1 cellular context compared by ENCODE assay signal in the genomic region with DNA sequence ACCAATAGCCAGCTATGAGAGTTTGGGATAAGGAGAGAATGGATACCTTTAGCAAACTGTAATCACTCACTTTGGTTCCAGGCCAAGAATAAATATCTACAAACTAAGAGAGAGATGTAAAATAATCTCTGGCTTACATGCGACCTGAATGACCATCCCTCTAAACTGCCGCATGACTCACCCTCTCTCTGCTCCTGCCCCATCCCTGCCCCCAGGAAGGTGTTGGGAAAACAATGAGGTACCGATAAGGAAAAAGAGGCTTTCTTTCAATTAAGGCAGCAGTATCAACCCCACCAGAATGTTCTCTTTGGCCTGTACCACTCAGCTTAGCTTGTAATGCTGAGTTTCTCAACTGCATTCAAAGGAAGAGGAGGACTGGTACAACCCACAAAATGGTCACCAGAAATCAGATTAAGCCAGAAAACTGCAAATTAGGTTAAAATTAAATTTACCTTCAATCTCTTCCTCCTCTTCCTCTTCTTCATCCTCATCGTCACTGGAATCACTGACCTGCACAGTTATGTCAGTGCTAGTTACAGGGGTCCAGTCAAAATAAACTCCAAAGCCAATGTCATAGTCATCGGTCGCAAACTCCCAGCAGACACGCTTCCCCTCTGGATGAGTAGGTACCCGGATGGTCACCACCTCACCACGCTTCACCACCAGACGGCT.
TF ChIP-seq lines count a peak whose summit lies in the region.

No MANE protein-coding gene starts in this region.

TF ChIP-seq in IMR-90, 13 proteins besides CTCF, POLR2A, EP300 and RAD21:
- TF ChIP-seq MXI1 (IDR thresholded peaks at IDR 0.05; ENCODE audit: borderline replicate concordance, low read depth, low read length) (no peak), RFX5 (IDR thresholded peaks at IDR 0.05; ENCODE audit: low read depth, low read length) (no peak), CHD1 (IDR thresholded peaks at IDR 0.05; ENCODE audit: low read depth, low read length) (no peak), MAFK (IDR thresholded peaks at IDR 0.05; ENCODE audit: low read depth, low read length) (no peak), RCOR1 (IDR thresholded peaks at IDR 0.05; ENCODE audit: insufficient replicate concordance, low read length) (no peak), CEBPB (IDR thresholded peaks at IDR 0.05; ENCODE audit: low read depth, low read length) (no peak), BHLHE40 (IDR thresholded peaks at IDR 0.05; ENCODE audit: low read depth, low read length) (no peak)
- TF ChIP-seq, protein P1, sequence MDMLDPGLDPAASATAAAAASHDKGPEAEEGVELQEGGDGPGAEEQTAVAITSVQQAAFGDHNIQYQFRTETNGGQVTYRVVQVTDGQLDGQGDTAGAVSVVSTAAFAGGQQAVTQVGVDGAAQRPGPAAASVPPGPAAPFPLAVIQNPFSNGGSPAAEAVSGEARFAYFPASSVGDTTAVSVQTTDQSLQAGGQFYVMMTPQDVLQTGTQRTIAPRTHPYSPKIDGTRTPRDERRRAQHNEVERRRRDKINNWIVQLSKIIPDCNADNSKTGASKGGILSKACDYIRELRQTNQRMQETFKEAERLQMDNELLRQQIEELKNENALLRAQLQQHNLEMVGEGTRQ (IDR thresholded peaks at IDR 0.05; ENCODE audit: low read depth, low read length), result no peak
- TF ChIP-seq, protein P2, sequence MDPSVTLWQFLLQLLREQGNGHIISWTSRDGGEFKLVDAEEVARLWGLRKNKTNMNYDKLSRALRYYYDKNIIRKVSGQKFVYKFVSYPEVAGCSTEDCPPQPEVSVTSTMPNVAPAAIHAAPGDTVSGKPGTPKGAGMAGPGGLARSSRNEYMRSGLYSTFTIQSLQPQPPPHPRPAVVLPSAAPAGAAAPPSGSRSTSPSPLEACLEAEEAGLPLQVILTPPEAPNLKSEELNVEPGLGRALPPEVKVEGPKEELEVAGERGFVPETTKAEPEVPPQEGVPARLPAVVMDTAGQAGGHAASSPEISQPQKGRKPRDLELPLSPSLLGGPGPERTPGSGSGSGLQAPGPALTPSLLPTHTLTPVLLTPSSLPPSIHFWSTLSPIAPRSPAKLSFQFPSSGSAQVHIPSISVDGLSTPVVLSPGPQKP (IDR thresholded peaks at IDR 0.05; ENCODE audit: borderline replicate concordance, low read depth, low read length), result no peak
TF ChIP-seq in IMR-90: peak in this region for 0.
